8 cellular contexts compared by ENCODE assay signal in genomic region chr9:19456996-19457693, GRCh38. TPM values are rescaled to one million over a fixed set of nuclear protein-coding genes. Genes with fewer than 3 reads are reported as not detected.
DNase-seq lines count a peak whose midpoint lies in the region; ATAC-seq and TF ChIP-seq lines count a peak whose summit lies in the region.

No MANE protein-coding gene starts in this region.

- CTCF ChIA-PET in HEK293T (lab: Yijun Ruan, JAX), result interaction anchor here (1.3 to 4.4 kb wide), 2 partner anchors 8 to 405 kb away, joined by 5 to 22 read pairs; no protein-coding TSS in a partner anchor

- no peaks in the 10 kb centered on the region for H3K27me3 Mint-ChIP-seq in activated naive CD8-positive, alpha-beta T cell treated with anti-CD3 and anti-CD28 coated beads, Interleukin-2, amount 50 U/mL, for 24 hours

- H3K36me3 Mint-ChIP-seq in activated naive CD8-positive, alpha-beta T cell treated with anti-CD3 and anti-CD28 coated beads, Interleukin-2, amount 50 U/mL, for 24 hours (ENCODE audit: low read depth), result no peaks in the 10 kb centered on the region

- peak overlapping the region; percentile 46 for H3K4me3 Mint-ChIP-seq in activated naive CD8-positive, alpha-beta T cell treated with anti-CD3 and anti-CD28 coated beads, Interleukin-2, amount 50 U/mL, for 24 hours

- intact Hi-C loops in left cardiac atrium (cut with DNase I) (loop anchor here in 1 of 2 donors (2.0 to 10.0 kb wide), 3 partner anchors 75 to 1202 kb away; partner anchors contain the start of genes RPS6 and RRAGA), posterior vena cava (cut with DNase I) (loop anchor here in 1 of 2 donors (10.0 kb wide), 1 partner anchor 62 kb away; no protein-coding TSS in a partner anchor)

- ATAC-seq in activated naive CD8-positive, alpha-beta T cell treated with anti-CD3 and anti-CD28 coated beads, Interleukin-2, amount 50 U/mL, for 24 hours, result peak; percentile 79
- peak; percentile 92 to 97 for ATAC-seq in left cardiac atrium

- no peak overlapping the region for H3K27ac Mint-ChIP-seq in activated naive CD8-positive, alpha-beta T cell treated with anti-CD3 and anti-CD28 coated beads, Interleukin-2, amount 50 U/mL, for 24 hours

- no peaks in the 10 kb centered on the region for H3K9me3 Mint-ChIP-seq in activated naive CD8-positive, alpha-beta T cell treated with anti-CD3 and anti-CD28 coated beads, Interleukin-2, amount 50 U/mL, for 24 hours

- TF ChIP-seq CTCF in GM12864 (IDR thresholded peaks at IDR 0.05; ENCODE audit: low read depth, low read length, missing control alignments), result peak; percentile 98

- no peak for DNase-seq in GM12864 (ENCODE audit: low read depth)
- DNase-seq in HEK293T (ENCODE audit: extremely low spot score), result peak; percentile 87
- peak; percentile 45 for DNase-seq in MV-4-11 (lab: John Stamatoyannopoulos, UW)
- peak; percentile 58 for DNase-seq in SKM-1 (lab: John Stamatoyannopoulos, UW; ENCODE audit: unreplicated experiment)
- DNase-seq in activated naive CD8-positive, alpha-beta T cell treated with anti-CD3 and anti-CD28 coated beads, Interleukin-2, amount 50 U/mL, for 24 hours, result peak; percentile 57
- peak; percentile 55 for DNase-seq in left cardiac atrium
- DNase-seq in pulmonary artery endothelial cell (ENCODE audit: low read depth, low spot score), result peak; percentile 39
- DNase-seq in posterior vena cava (ENCODE audit: low spot score), result no peak

- POLR2A ChIA-PET in HEK293T (lab: Yijun Ruan, JAX), result interaction anchor here (1.0 to 1.6 kb wide), 2 partner anchors 77 to 408 kb away, joined by 3 to 7 read pairs (median 4); partner anchors contain the start of genes RPS6 and RRAGA

- peaks cover 9% of the 10 kb centered on the region for H3K4me1 Mint-ChIP-seq in activated naive CD8-positive, alpha-beta T cell treated with anti-CD3 and anti-CD28 coated beads, Interleukin-2, amount 50 U/mL, for 24 hours

- no peak overlapping the region; the same call in 1 of the 2 replicates for H3K4me3 ChIP-seq in GM12864 (ENCODE audit: low read depth, low read length)

TF ChIP-seq in HEK293T, 16 proteins besides CTCF, POLR2A, EP300 and RAD21:
- TF ChIP-seq LEF1 (IDR thresholded peaks at IDR 0.05; ENCODE audit: borderline replicate concordance) (no peak), FOXA1 (IDR thresholded peaks at IDR 0.05) (no peak), ELF4 (IDR thresholded peaks at IDR 0.05) (no peak), NFRKB (IDR thresholded peaks at IDR 0.05) (no peak), SP1 (IDR thresholded peaks at IDR 0.05) (no peak), TARDBP (IDR thresholded peaks at IDR 0.05) (no peak), BHLHE40 (IDR thresholded peaks at IDR 0.05; ENCODE audit: borderline replicate concordance) (no peak), CTBP1 (IDR thresholded peaks at IDR 0.05; ENCODE audit: borderline replicate concordance) (no peak), SUZ12 (IDR thresholded peaks at IDR 0.05) (no peak), HDGF (IDR thresholded peaks at IDR 0.05; ENCODE audit: borderline replicate concordance) (no peak), L3MBTL2 (conservative IDR thresholded peaks at IDR 0.05) (no peak), PKNOX1 (IDR thresholded peaks at IDR 0.05) (no peak), ARNT (IDR thresholded peaks at IDR 0.05) (no peak), FOXK2 (IDR thresholded peaks at IDR 0.05) (no peak)

RNA-seq across cellular contexts. Expression of gene ACER2, which starts 48.3 kb away (rescaled TPM):
- 1 to 10 TPM; 3.0 to 4.7 TPM for total RNA-seq in left cardiac atrium
- 5.5 and 8.1 TPM in 2 replicates for total RNA-seq in pulmonary artery endothelial cell
- 1 to 10 TPM; 3.5 TPM for total RNA-seq in posterior vena cava

Comparison
In these comparisons a context has a peak if more than half of its experiments do, and no peak if none do; other contexts are left out.
1. DNase-seq: peak in HEK293T (single experiment), MV-4-11 (single experiment), SKM-1 (single experiment), activated naive CD8-positive, alpha-beta T cell treated with anti-CD3 and anti-CD28 coated beads, Interleukin-2, amount 50 U/mL, for 24 hours (single experiment), left cardiac atrium (single experiment) and pulmonary artery endothelial cell (single experiment); none in GM12864 (single experiment) and posterior vena cava (single experiment).